Comparison of ENCODE assay signal across 17 cellular contexts in genomic region chrX:40719218-40719617, GRCh38. TPM values are rescaled to one million over a fixed set of nuclear protein-coding genes. Genes with fewer than 3 reads are reported as not detected.
A peak's percentile ranks its signal among the peaks of the same experiment; 100 is the strongest.
DNase-seq lines count a peak whose midpoint lies in the region; ATAC-seq, FAIRE-seq and TF ChIP-seq lines count a peak whose summit lies in the region.
"Had no signal": no experiment of that assay in that cellular context is flagged by ENCODE, and none has a peak within 500 bp of the region (broad histone marks: within the 10 kb centered on the region; RNA-seq: fewer than 3 reads in every experiment).

No MANE protein-coding gene starts in this region.

- no peak overlapping the region for H2BK5ac ChIP-seq in H1 (ENCODE audit: low read depth, low read length)

- H2AK5ac ChIP-seq in H1 (ENCODE audit: low read depth, low read length), result no peak overlapping the region

- in situ Hi-C loops in brain microvascular endothelial cell (cut with HindIII; ENCODE audit: low pct_ligation_motif_present, low sequenced_read_pairs), result no loop called here

- no peak overlapping the region for H3K14ac ChIP-seq in H1 (ENCODE audit: insufficient read length)

- no peak overlapping the region for H3K23ac ChIP-seq in H1 (ENCODE audit: insufficient read length)

- H2BK15ac ChIP-seq in H1 (ENCODE audit: low read length), result no peak overlapping the region

- no peak overlapping the region for H2BK20ac ChIP-seq in H1 (ENCODE audit: low read length)

- ATAC-seq in Right ventricle myocardium superior (ENCODE audit: poor library complexity), result no peak
- no peak for ATAC-seq in stimulated activated naive CD8-positive, alpha-beta T cell treated with anti-CD3 and anti-CD28 coated beads, Interleukin-15, amount 100 ng/mL, for 72 hours
- ATAC-seq: activated CD8-positive, alpha-beta T cell treated with anti-CD3 and anti-CD28 coated beads for 36 hours had no signal

- H3K4me3 Mint-ChIP-seq in stimulated activated naive CD8-positive, alpha-beta T cell treated with anti-CD3 and anti-CD28 coated beads, Interleukin-15, amount 100 ng/mL, for 72 hours, result no peak overlapping the region
- H3K4me3 Mint-ChIP-seq: activated CD8-positive, alpha-beta T cell treated with anti-CD3 and anti-CD28 coated beads for 36 hours; CD14-positive monocyte; nephron progenitor cell had no signal

- no peak for TF ChIP-seq EP300 in H1 (IDR thresholded peaks at IDR 0.05; ENCODE audit: borderline replicate concordance in 1 of 2, low read depth in 2 of 2, low read length in 2 of 2)

- H3K27me3 Mint-ChIP-seq in stimulated activated naive CD8-positive, alpha-beta T cell treated with anti-CD3 and anti-CD28 coated beads, Interleukin-15, amount 100 ng/mL, for 72 hours, result no peaks in the 10 kb centered on the region
- H3K27me3 Mint-ChIP-seq: activated CD8-positive, alpha-beta T cell treated with anti-CD3 and anti-CD28 coated beads for 36 hours had no signal

- peaks cover 42% of the 10 kb centered on the region for H3K4me1 Mint-ChIP-seq in stimulated activated naive CD8-positive, alpha-beta T cell treated with anti-CD3 and anti-CD28 coated beads, Interleukin-15, amount 100 ng/mL, for 72 hours
- H3K4me1 Mint-ChIP-seq: nephron progenitor cell had no signal

- DNase-seq in EH (ENCODE audit: low read depth) (peak; percentile 74), RKO (ENCODE audit: low spot score) (peak; percentile 40), H1 (ENCODE audit: low read depth in 1 of 2, low spot score in 2 of 2) (no peak), osteoblast (ENCODE audit: insufficient read length, low spot score, missing footprints) (no peak), Right ventricle myocardium superior (no peak), brain microvascular endothelial cell (no peak)
- no peak for DNase-seq in stimulated activated CD4-positive, alpha-beta T cell treated with anti-CD3 and anti-CD28 coated beads, Interleukin-1b, Interleukin-23, amount 100 ng/mL, for 48 hours
- no peak for DNase-seq in stimulated activated naive CD8-positive, alpha-beta T cell treated with anti-CD3 and anti-CD28 coated beads, Interleukin-15, amount 100 ng/mL, for 72 hours
- DNase-seq: activated CD8-positive, alpha-beta T cell treated with anti-CD3 and anti-CD28 coated beads for 36 hours; anterior cingulate cortex; dorsolateral prefrontal cortex; foreskin melanocyte; NCI-H187 treated with DMSO at 0.1 percent for 48 hours; NCI-H526; nephron progenitor cell had no signal

- no peaks in the 10 kb centered on the region for H3K79me1 ChIP-seq in H1 (ENCODE audit: low read depth, low read length)

- no peak for TF ChIP-seq RAD21 in H1 (IDR thresholded peaks at IDR 0.05 in 1 of 2, conservative IDR thresholded peaks at IDR 0.05 in 1 of 2; ENCODE audit: low read depth in 2 of 2, low read length in 2 of 2)

- H3K27me3 ChIP-seq in H1 (replicated peaks in 1 of 4; ENCODE audit: control insufficient read depth in 3 of 4, extremely low read depth in 1 of 4, insufficient read depth in 3 of 4, low read length in 3 of 4) (no peaks in the 10 kb centered on the region), osteoblast (ENCODE audit: insufficient read depth, low read length) (no peaks in the 10 kb centered on the region), brain microvascular endothelial cell (replicated peaks) (no peaks in the 10 kb centered on the region)

- FAIRE-seq in H1 (lab: Jason Lieb, UNC), result peak; percentile 58

- intact Hi-C loops in Right ventricle myocardium superior (cut with DNase I), result no loop called here

- H3K79me2 ChIP-seq in H1 (ENCODE audit: control insufficient read depth in 1 of 2, insufficient read depth in 2 of 2, low read length in 2 of 2), result peaks cover 5 to 95% of the 10 kb centered on the region in 2 experiments; a peak in 3 of 4 replicates
- H3K79me2 ChIP-seq in osteoblast (ENCODE audit: insufficient read depth, low read length), result peaks cover 63% of the 10 kb centered on the region

- H3K27ac Mint-ChIP-seq in stimulated activated naive CD8-positive, alpha-beta T cell treated with anti-CD3 and anti-CD28 coated beads, Interleukin-15, amount 100 ng/mL, for 72 hours, result no peak overlapping the region
- H3K27ac Mint-ChIP-seq: activated CD8-positive, alpha-beta T cell treated with anti-CD3 and anti-CD28 coated beads for 36 hours; nephron progenitor cell had no signal

- H3K36me3 ChIP-seq in H1 (ENCODE audit: control insufficient read depth in 2 of 4, insufficient read depth in 4 of 4, low read length in 3 of 4) (peaks cover 0 to 49% (median 12%) of the 10 kb centered on the region in 4 experiments; a peak in 4 of 8 replicates), osteoblast (ENCODE audit: insufficient read depth, low read length) (peaks cover 2% of the 10 kb centered on the region), brain microvascular endothelial cell (replicated peaks) (no peaks in the 10 kb centered on the region)

- H2BK12ac ChIP-seq in H1 (ENCODE audit: low read depth, low read length), result no peak overlapping the region

- no peak for TF ChIP-seq POLR2A in H1 (IDR thresholded peaks at IDR 0.05; ENCODE audit: control extremely low read depth in 1 of 2, low read depth in 2 of 2, low read length in 2 of 2)

- H3K4me2 ChIP-seq in H1 (ENCODE audit: insufficient read depth in 1 of 2, low read depth in 2 of 2, low read length in 2 of 2) (no peak overlapping the region), osteoblast (ENCODE audit: insufficient read depth, low read length) (no peak overlapping the region)

- H2BK120ac ChIP-seq in H1 (replicated peaks; ENCODE audit: low read depth, low read length), result no peak overlapping the region

- H3K27ac ChIP-seq in H1 (ENCODE audit: low read depth, low read length) (no peak overlapping the region), osteoblast (ENCODE audit: low read depth, low read length) (peak overlapping the region; percentile 23), brain microvascular endothelial cell (no peak overlapping the region)
- H3K27ac ChIP-seq: dorsolateral prefrontal cortex had no signal

- H3K9ac ChIP-seq in H1 (replicated peaks in 1 of 4; ENCODE audit: extremely low read depth in 1 of 4, low read depth in 3 of 4, low read length in 3 of 4), result no peak overlapping the region

- POLR2A ChIA-PET in H1 (lab: Charles Lee; ENCODE audit: partially characterized antibody), result no interaction called here

- no peak overlapping the region for H4K8ac ChIP-seq in H1 (ENCODE audit: extremely low read depth, insufficient read depth, low read length)

- H2AFZ ChIP-seq in H1 (ENCODE audit: low read length) (no peak overlapping the region), osteoblast (ENCODE audit: low read length) (no peak overlapping the region)

- no peak overlapping the region for H3K18ac ChIP-seq in H1 (ENCODE audit: extremely low read depth, low read length)

- no peak for TF ChIP-seq CTCF in H1 (IDR thresholded peaks at IDR 0.05; ENCODE audit: control extremely low read depth in 1 of 3, insufficient read depth in 1 of 3, low read depth in 1 of 3, low read length in 3 of 3)
- TF ChIP-seq CTCF in osteoblast (IDR thresholded peaks at IDR 0.05; ENCODE audit: extremely low read depth, low read depth, low read length), result no peak
- TF ChIP-seq CTCF in brain microvascular endothelial cell (IDR thresholded peaks at IDR 0.05; ENCODE audit: low read depth, low read length, missing control alignments), result no peak

- H3K9me3 Mint-ChIP-seq in stimulated activated naive CD8-positive, alpha-beta T cell treated with anti-CD3 and anti-CD28 coated beads, Interleukin-15, amount 100 ng/mL, for 72 hours, result no peaks in the 10 kb centered on the region
- H3K9me3 Mint-ChIP-seq: activated CD8-positive, alpha-beta T cell treated with anti-CD3 and anti-CD28 coated beads for 36 hours had no signal

- no peak overlapping the region for H4K91ac ChIP-seq in H1 (replicated peaks; ENCODE audit: insufficient read length, low read length)

- H3K23me2 ChIP-seq in H1 (ENCODE audit: low read depth, low read length), result no peaks in the 10 kb centered on the region

- CTCF ChIA-PET in H1 (lab: Charles Lee; ENCODE audit: partially characterized antibody), result interaction anchor here (0.6 to 1.0 kb wide), 2 partner anchors 16 to 595 kb away, joined by 3 to 4 read pairs; partner anchors contain the start of gene MED14

- H3K4ac ChIP-seq in H1 (replicated peaks; ENCODE audit: insufficient read length, low read depth, low read length), result no peak overlapping the region

- H3K4me3 ChIP-seq in H1 (ENCODE audit: extremely low read depth in 1 of 4, insufficient read depth in 2 of 4, low read depth in 3 of 4, low read length in 4 of 4) (no peak overlapping the region), osteoblast (ENCODE audit: insufficient read depth, low read length) (no peak overlapping the region), brain microvascular endothelial cell (ENCODE audit: low read depth, low read length) (no peak overlapping the region)
- H3K4me3 ChIP-seq: dorsolateral prefrontal cortex, lung had no signal

- no peak overlapping the region for H4K5ac ChIP-seq in H1 (ENCODE audit: insufficient read length, low read depth, low read length)

- H3K4me1 ChIP-seq in H1 (replicated peaks in 1 of 4; ENCODE audit: control insufficient read depth in 3 of 4, insufficient read depth in 4 of 4, low read length in 3 of 4), result no peaks in the 10 kb centered on the region
- H3K4me1 ChIP-seq in osteoblast (ENCODE audit: insufficient read depth, low read length), result peaks cover 12% of the 10 kb centered on the region

- H4K20me1 ChIP-seq in H1 (replicated peaks in 1 of 2; ENCODE audit: control insufficient read depth in 1 of 2, insufficient read depth in 2 of 2, low read length in 2 of 2) (peaks cover 1 to 7% of the 10 kb centered on the region in 2 experiments), osteoblast (ENCODE audit: insufficient read depth, low read length) (peaks cover 14% of the 10 kb centered on the region)

- H3K9me3 ChIP-seq in H1 (ENCODE audit: insufficient read depth in 2 of 2, low read depth in 1 of 2, low read length in 1 of 2), result no peaks in the 10 kb centered on the region
- H3K9me3 ChIP-seq in osteoblast (ENCODE audit: low read depth, low read length), result no peaks in the 10 kb centered on the region

- H3K56ac ChIP-seq in H1 (replicated peaks; ENCODE audit: insufficient read length, low read depth, low read length), result no peak overlapping the region

TF ChIP-seq in H1, 55 proteins besides CTCF, POLR2A, EP300 and RAD21 (continues in another document):
- TF ChIP-seq MAX (IDR thresholded peaks at IDR 0.05), result no peak

RNA-seq across cellular contexts. Expression of gene MED14, which starts 16.1 kb away (rescaled TPM):
- 117 and 122 TPM in 2 replicates for total RNA-seq in H1 (2021; fragmentation: NEBNext Ultra II Directional; extraction: Animal tissue kit (Norgen Biotek cat#: 25700))
- 73.0 and 79.7 TPM in 2 replicates for polyA plus RNA-seq in H1 (2011; rRNA removed)
- 73.3 TPM for polyA plus RNA-seq in H1 (2011; cell fraction: cytosol; rRNA removed)
- 190 TPM for polyA plus RNA-seq in H1 (2011; cell fraction: nucleus; rRNA removed)
- 62.3 to 102 TPM (median 78.1 TPM) in 4 replicates for polyA plus RNA-seq in H1 (2012, experiment 1 of 2)
- 5.8 TPM for polyA plus RNA-seq in H1 (2012, experiment 2 of 2)
- polyA plus RNA-seq in H1 (2013, experiment 1 of 2), result 51.2 TPM
- polyA plus RNA-seq in H1 (2013, experiment 2 of 2), result 47.1 TPM
- 129 and 130 TPM in 2 replicates for polyA minus RNA-seq in H1 (2011; rRNA and poly(A)+ RNA removed)
- polyA minus RNA-seq in H1 (2011; cell fraction: cytosol; rRNA and poly(A)+ RNA removed), result 104 TPM
- polyA minus RNA-seq in H1 (2011; cell fraction: nucleus; rRNA and poly(A)+ RNA removed), result 247 TPM
- total RNA-seq in osteoblast (34.7 and 37.1 TPM in 2 replicates), Right ventricle myocardium superior (23.9 TPM)

Comparison
In these comparisons a context has a peak if more than half of its experiments do, and no peak if none do; other contexts are left out.
1. DNase-seq: peak in EH (single experiment) and RKO (single experiment); none in H1 (0 of 2), osteoblast (single experiment), stimulated activated CD4-positive, alpha-beta T cell treated with anti-CD3 and anti-CD28 coated beads, Interleukin-1b, Interleukin-23, amount 100 ng/mL, for 48 hours (single experiment), Right ventricle myocardium superior (single experiment), stimulated activated naive CD8-positive, alpha-beta T cell treated with anti-CD3 and anti-CD28 coated beads, Interleukin-15, amount 100 ng/mL, for 72 hours (0 of 2) and brain microvascular endothelial cell (single experiment).